ENCODE assay signal across 13 cellular contexts in the genomic region with DNA sequence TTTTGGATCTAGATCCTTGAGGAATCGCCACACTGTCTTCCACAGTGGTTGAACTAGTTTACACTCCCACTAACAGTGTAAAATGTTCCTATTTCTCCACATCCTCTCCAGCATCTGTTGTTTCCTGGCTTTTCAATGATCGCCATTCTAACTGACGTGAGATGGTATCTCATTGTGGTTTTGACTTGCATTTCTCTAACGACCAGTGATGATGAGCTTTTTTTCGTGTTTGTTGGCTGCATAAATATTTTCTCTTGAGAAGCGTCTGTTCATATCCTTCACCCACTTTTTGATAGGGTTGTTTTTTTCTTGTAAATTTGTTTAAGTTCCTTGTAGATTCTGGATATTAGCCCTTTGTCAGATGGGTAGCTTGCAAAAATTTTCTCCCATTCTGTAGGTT. TPM values are rescaled to one million over a fixed set of nuclear protein-coding genes. Genes with fewer than 3 reads are reported as not detected.
"Had no signal": no experiment of that assay in that cellular context is flagged by ENCODE, and none has a peak within 500 bp of the region (broad histone marks: within the 10 kb centered on the region; RNA-seq: fewer than 3 reads in every experiment).

No MANE protein-coding gene starts in this region.

RNA-seq across cellular contexts. Expression of gene TEKT1, which starts 14.6 kb away (rescaled TPM):
- total RNA-seq: activated CD4-positive, alpha-beta memory T cell treated with anti-CD3 and anti-CD28 coated beads, Interleukin-2, amount 10 ng/mL, durations not matched to agents 7 days and 5 days; activated CD4-positive, alpha-beta T cell treated with anti-CD3 and anti-CD28 coated beads for 36 hours; activated CD4-positive, alpha-beta T cell treated with anti-CD3 and anti-CD28 coated beads, Interleukin-2, amount 10 ng/mL, durations not matched to agents 7 days and 5 days; activated CD8-positive, alpha-beta memory T cell treated with anti-CD3 and anti-CD28 coated beads, Interleukin-2, amount 10 ng/mL, durations not matched to agents 7 days and 5 days; activated CD8-positive, alpha-beta T cell treated with anti-CD3 and anti-CD28 coated beads, Interleukin-2, amount 10 ng/mL, durations not matched to agents 7 days and 5 days; activated naive CD8-positive, alpha-beta T cell treated with anti-CD3 and anti-CD28 coated beads, Interleukin-2, amount 10 ng/mL, durations not matched to agents 7 days and 5 days; activated T-helper 2 cell treated with anti-CD3 and anti-CD28 coated beads, Interferon-gamma antibody, Interleukin-2, Interleukin-4, amounts not matched to agents 10 μg/mL and 5 μg/mL and 100 μg/mL, durations not matched to agents 14 hours and 24 hours and 36 hours; ascending aorta; bronchial epithelial cell; cardiac muscle cell; chondrocyte; colonic mucosa had no signal
- polyA plus RNA-seq: adipose tissue, cardiac muscle cell had no signal
